Comparison of ENCODE assay signal across 16 cellular contexts in the genomic region with DNA sequence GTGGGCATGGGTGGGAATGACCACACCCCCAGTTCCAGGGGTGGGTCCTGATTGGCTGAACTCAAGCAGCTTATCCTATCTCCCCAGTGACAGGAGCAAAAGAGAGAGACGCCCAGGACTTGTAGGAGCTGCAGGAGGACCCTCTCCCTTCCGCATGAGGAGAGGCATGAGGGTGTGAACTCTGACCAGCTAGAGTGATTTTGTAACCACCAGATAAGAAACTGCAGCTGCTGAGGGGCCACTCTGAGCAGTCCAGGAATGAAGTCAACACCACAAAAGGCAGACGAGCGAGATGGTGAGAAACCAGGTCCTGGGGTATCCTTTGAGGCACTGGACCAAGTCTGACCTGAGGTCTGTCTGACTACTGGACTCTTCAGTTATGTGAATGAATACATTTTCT.
"Had no signal": no experiment of that assay in that cellular context is flagged by ENCODE, and none has a peak within 500 bp of the region (broad histone marks: within the 10 kb centered on the region; RNA-seq: fewer than 3 reads in every experiment).

No MANE protein-coding gene starts in this region.

- H3K9me3 Mint-ChIP-seq: activated naive CD4-positive, alpha-beta T cell treated with anti-CD3 and anti-CD28 coated beads for 36 hours; activated T-cell treated with anti-CD3 and anti-CD28 coated beads, Interleukin-2, amount 50 U/mL, for 24 hours; activated T-helper 2 cell treated with anti-CD3 and anti-CD28 coated beads, Interferon-gamma antibody, Interleukin-2, Interleukin-4, amounts not matched to agents 10 μg/mL and 5 μg/mL and 100 μg/mL, durations not matched to agents 14 hours and 24 hours and 36 hours had no signal

- ATAC-seq: left cardiac atrium; lower lobe of right lung; pancreas; sciatic nerve; stimulated activated naive B cell treated with anti-CD40 and anti-IgM and Interleukin-4, amounts not matched to agents 10 μg/mL and 1 μg/mL and 100 μg/mL, for 72 hours; upper lobe of right lung had no signal

- H3K27ac Mint-ChIP-seq: activated CD4-positive, alpha-beta memory T cell treated with anti-CD3 and anti-CD28 coated beads, Interleukin-2, amount 10 ng/mL, durations not matched to agents 7 days and 5 days; activated naive CD4-positive, alpha-beta T cell treated with anti-CD3 and anti-CD28 coated beads for 36 hours; activated T-cell treated with anti-CD3 and anti-CD28 coated beads, Interleukin-2, amount 50 U/mL, for 24 hours; activated T-helper 2 cell treated with anti-CD3 and anti-CD28 coated beads, Interferon-gamma antibody, Interleukin-2, Interleukin-4, amounts not matched to agents 10 μg/mL and 5 μg/mL and 100 μg/mL, durations not matched to agents 14 hours and 24 hours and 36 hours; stimulated activated naive B cell treated with anti-CD40 and anti-IgM and Interleukin-4, amounts not matched to agents 10 μg/mL and 1 μg/mL and 100 μg/mL, for 72 hours had no signal

- H3K4me3 Mint-ChIP-seq: activated CD4-positive, alpha-beta memory T cell treated with anti-CD3 and anti-CD28 coated beads, Interleukin-2, amount 10 ng/mL, durations not matched to agents 7 days and 5 days; activated naive CD4-positive, alpha-beta T cell treated with anti-CD3 and anti-CD28 coated beads for 36 hours; activated T-cell treated with anti-CD3 and anti-CD28 coated beads, Interleukin-2, amount 50 U/mL, for 24 hours; central memory CD8-positive, alpha-beta T cell; neural crest cell; stimulated activated naive B cell treated with anti-CD40 and anti-IgM and Interleukin-4, amounts not matched to agents 10 μg/mL and 1 μg/mL and 100 μg/mL, for 72 hours had no signal

- H3K4me1 Mint-ChIP-seq: activated CD4-positive, alpha-beta memory T cell treated with anti-CD3 and anti-CD28 coated beads, Interleukin-2, amount 10 ng/mL, durations not matched to agents 7 days and 5 days; central memory CD8-positive, alpha-beta T cell; stimulated activated naive B cell treated with anti-CD40 and anti-IgM and Interleukin-4, amounts not matched to agents 10 μg/mL and 1 μg/mL and 100 μg/mL, for 72 hours had no signal

- H3K36me3 Mint-ChIP-seq: stimulated activated naive B cell treated with anti-CD40 and anti-IgM and Interleukin-4, amounts not matched to agents 10 μg/mL and 1 μg/mL and 100 μg/mL, for 72 hours had no signal

- H3K9me3 ChIP-seq: lower lobe of right lung, pancreas, thoracic aorta, upper lobe of right lung had no signal

- H3K4me1 ChIP-seq: lower lobe of right lung, pancreas, upper lobe of right lung had no signal

- H3K36me3 ChIP-seq: brain microvascular endothelial cell, lower lobe of right lung, pancreas, thoracic aorta, upper lobe of right lung had no signal

- H3K27me3 ChIP-seq: brain microvascular endothelial cell, pancreas, upper lobe of right lung had no signal

- H3K27ac ChIP-seq: brain microvascular endothelial cell, coronary artery, lower lobe of right lung, pancreas, thoracic aorta, upper lobe of right lung had no signal

- DNase-seq: activated CD4-positive, alpha-beta memory T cell treated with anti-CD3 and anti-CD28 coated beads, Interleukin-2, amount 10 ng/mL, durations not matched to agents 7 days and 5 days; activated naive CD4-positive, alpha-beta T cell treated with anti-CD3 and anti-CD28 coated beads for 36 hours; activated T-cell treated with anti-CD3 and anti-CD28 coated beads, Interleukin-2, amount 50 U/mL, for 24 hours; brain microvascular endothelial cell; left cardiac atrium; lower lobe of right lung; pancreas; stimulated activated naive B cell treated with anti-CD40 and anti-IgM and Interleukin-4, amounts not matched to agents 10 μg/mL and 1 μg/mL and 100 μg/mL, for 72 hours; SW 1271; upper lobe of right lung had no signal

- H3K27me3 Mint-ChIP-seq: activated CD4-positive, alpha-beta memory T cell treated with anti-CD3 and anti-CD28 coated beads, Interleukin-2, amount 10 ng/mL, durations not matched to agents 7 days and 5 days; activated T-cell treated with anti-CD3 and anti-CD28 coated beads, Interleukin-2, amount 50 U/mL, for 24 hours; central memory CD8-positive, alpha-beta T cell; stimulated activated naive B cell treated with anti-CD40 and anti-IgM and Interleukin-4, amounts not matched to agents 10 μg/mL and 1 μg/mL and 100 μg/mL, for 72 hours had no signal

- H3K4me3 ChIP-seq: coronary artery, lower lobe of right lung, pancreas, thoracic aorta, upper lobe of right lung had no signal
